ENCODE assay signal across 28 cellular contexts in genomic region chr15:100691321-100691720, GRCh38.
"Had no signal": no experiment of that assay in that cellular context is flagged by ENCODE, and none has a peak within 500 bp of the region (broad histone marks: within the 10 kb centered on the region; RNA-seq: fewer than 3 reads in every experiment).

No MANE protein-coding gene starts in this region.

- H3K4me3 ChIP-seq: left lung, lower lobe of right lung, mucosa of descending colon, pancreas, prostate gland, skin epidermis, suprapubic skin, thoracic aorta, tibial nerve, vagina had no signal

- FAIRE-seq: islet of Langerhans, kidney, pancreas had no signal

- H3K27ac ChIP-seq: left lung, lower lobe of right lung, pancreas, prostate gland, suprapubic skin, thoracic aorta, tibial nerve, vagina had no signal

- DNase-seq: hippocampal formation; immature natural killer cell; kidney; left colon; left lung; lower lobe of right lung; mammary epithelial cell; mesendoderm; midbrain; mucosa of descending colon; naive thymus-derived CD4-positive, alpha-beta T cell; nucleus accumbens; pancreas; posterior cingulate gyrus; retina; right cardiac atrium; stimulated activated CD4-positive, alpha-beta T cell treated with anti-CD3 and anti-CD28 coated beads, Interleukin-12 subunit alpha, Interleukin-12 subunit beta, amount 100 ng/mL, for 4 hours; stimulated activated CD4-positive, alpha-beta T cell treated with anti-CD3 and anti-CD28 coated beads, Interleukin-15, amount 100 ng/mL, for 24 hours; stimulated activated CD4-positive, alpha-beta T cell treated with anti-CD3 and anti-CD28 coated beads, Interleukin-2, amount 100 ng/mL, for 24 hours; stimulated activated CD4-positive, alpha-beta T cell treated with anti-CD3 and anti-CD28 coated beads, Interleukin-4, amount 100 ng/mL, for 1 hour; stimulated activated naive B cell treated with anti-CD40 and anti-IgM and Interleukin-4, amounts not matched to agents 10 μg/mL and 1 μg/mL and 100 μg/mL, for 72 hours had no signal

- H3K9me3 ChIP-seq: left lung, lower lobe of right lung, mucosa of descending colon, pancreas, prostate gland, suprapubic skin, thoracic aorta, tibial nerve, vagina had no signal

- H3K36me3 ChIP-seq: left lung, lower lobe of right lung, pancreas, prostate gland, suprapubic skin, thoracic aorta, tibial nerve, vagina had no signal

- H3K4me1 ChIP-seq: pancreas had no signal

- H3K27me3 ChIP-seq: left lung, pancreas, suprapubic skin, tibial nerve, vagina had no signal
